8 cellular contexts compared by ENCODE assay signal in genomic region chr11:11148104-11148509, GRCh38.
DNase-seq lines count a peak whose midpoint lies in the region; ATAC-seq and TF ChIP-seq lines count a peak whose summit lies in the region.

No MANE protein-coding gene starts in this region.

- WGBS in testis, 2 donors, result 35 to 40% methylated on average over 5 of the region's 5 CpGs

- TF ChIP-seq CTCF in A673 (conservative IDR thresholded peaks at IDR 0.05; ENCODE audit: low read depth, low read length), result 0 out of 2 replicates have a peak, but pooled peaks have one; percentile 15
- no peak for TF ChIP-seq CTCF in MCF 10A (IDR thresholded peaks at IDR 0.05; ENCODE audit: unreplicated experiment)
- peak in 1 of 3 experiments; percentile 22 for TF ChIP-seq CTCF in testis (IDR thresholded peaks at IDR 0.05)
- no peak for TF ChIP-seq CTCF in glutamatergic neuron (IDR thresholded peaks at IDR 0.05; ENCODE audit: partially characterized antibody, unreplicated experiment)

- no peak for TF ChIP-seq POLR2A in testis (IDR thresholded peaks at IDR 0.05)

- ATAC-seq in HG03135 (IDR thresholded peaks at IDR 0.05; ENCODE audit: unreplicated experiment), result no peak

- DNase-seq in A673 (ENCODE audit: low spot score), result peak; percentile 14
- peak; percentile 50 for DNase-seq in MCF 10A (ENCODE audit: unreplicated experiment)
- peak; percentile 93 for DNase-seq in kidney tubule cell (ENCODE audit: low spot score)
- peak; percentile 83 for DNase-seq in testis
- DNase-seq in CD1c-positive myeloid dendritic cell (ENCODE audit: extremely low spot score), result no peak
- DNase-seq in glutamatergic neuron, result no peak

- intact Hi-C loops in A673 (cut with micrococcal nuclease; ENCODE audit: unreplicated experiment), result no loop called here
- intact Hi-C loops in MCF 10A (cut with micrococcal nuclease), result no loop called here
- intact Hi-C loops in testis (cut with DNase I; ENCODE audit: low total_unique reads), result no loop called here

- no peaks in the 10 kb centered on the region for H3K36me3 ChIP-seq in A673 (ENCODE audit: insufficient read depth, low read length, poor library complexity, severe bottlenecking)
- no peaks in the 10 kb centered on the region for H3K36me3 ChIP-seq in testis (ENCODE audit: low read depth, missing control alignments)

- H3K4me1 Mint-ChIP-seq in MCF 10A (ENCODE audit: insufficient read depth, unreplicated experiment) (no peaks in the 10 kb centered on the region), glutamatergic neuron (ENCODE audit: low read depth, unreplicated experiment) (no peaks in the 10 kb centered on the region)

- no peak overlapping the region for H3K27ac Mint-ChIP-seq in MCF 10A (ENCODE audit: low read depth, unreplicated experiment)
- H3K27ac Mint-ChIP-seq in glutamatergic neuron (ENCODE audit: unreplicated experiment), result no peak overlapping the region

- CTCF ChIA-PET in A673 (lab: Charles Lee) (interaction anchor here (0.6 to 0.9 kb wide), 2 partner anchors 112 to 214 kb away, joined by 3 to 4 read pairs; no protein-coding TSS in a partner anchor), MCF 10A (lab: Yijun Ruan, JAX) (interaction anchor here (0.8 to 1.6 kb wide), 2 partner anchors 15 to 22 kb away, joined by 3 to 5 read pairs; no protein-coding TSS in a partner anchor)

- H3K9me3 ChIP-seq in A673 (ENCODE audit: low read depth, low read length, poor library complexity, severe bottlenecking) (no peaks in the 10 kb centered on the region), testis (no peaks in the 10 kb centered on the region)

- no TSS peak for BruUV-seq in A673 (replicated peaks; lab: Mats Ljungman, UMichigan)
- BruUV-seq in MCF 10A (replicated peaks; lab: Mats Ljungman, UMichigan), result no TSS peak

- H3K36me3 Mint-ChIP-seq in MCF 10A (ENCODE audit: insufficient read depth, unreplicated experiment) (no peaks in the 10 kb centered on the region), glutamatergic neuron (ENCODE audit: unreplicated experiment) (no peaks in the 10 kb centered on the region)

- H3K27me3 Mint-ChIP-seq in MCF 10A (ENCODE audit: insufficient read depth, unreplicated experiment), result no peaks in the 10 kb centered on the region
- no peaks in the 10 kb centered on the region for H3K27me3 Mint-ChIP-seq in glutamatergic neuron (ENCODE audit: unreplicated experiment)

- H3K4me1 ChIP-seq in A673 (ENCODE audit: insufficient read depth, low read length, poor library complexity, severe bottlenecking) (no peaks in the 10 kb centered on the region), testis (peaks cover 8% of the 10 kb centered on the region)

- H3K27me3 ChIP-seq in A673 (replicated peaks; ENCODE audit: insufficient read depth, low read depth, low read length, poor library complexity) (no peaks in the 10 kb centered on the region), testis (no peaks in the 10 kb centered on the region)

- POLR2A ChIA-PET in A673 (lab: Charles Lee; ENCODE audit: low non-redundant PET) (no interaction called here), MCF 10A (lab: Yijun Ruan, JAX) (interaction anchor here (0.7 kb wide), 1 partner anchor 19 kb away, joined by 3 read pairs; no protein-coding TSS in a partner anchor)

- H3K4me3 ChIP-seq in A673 (ENCODE audit: low read depth, low read length, poor library complexity, severe bottlenecking) (no peak overlapping the region), testis (no peak overlapping the region)

- H3K4me3 Mint-ChIP-seq in MCF 10A (ENCODE audit: unreplicated experiment), result no peak overlapping the region
- H3K4me3 Mint-ChIP-seq in glutamatergic neuron (ENCODE audit: unreplicated experiment), result no peak overlapping the region

- no peak overlapping the region for H3K27ac ChIP-seq in A673 (ENCODE audit: low read depth, low read length, poor library complexity, severe bottlenecking)
- H3K27ac ChIP-seq in testis, result no peak overlapping the region

- TF ChIP-seq EP300 in Ishikawa (IDR thresholded peaks at IDR 0.05; ENCODE audit: borderline replicate concordance), result no peak

- no peaks in the 10 kb centered on the region for H3K9me3 Mint-ChIP-seq in MCF 10A (ENCODE audit: unreplicated experiment)
- H3K9me3 Mint-ChIP-seq in glutamatergic neuron (ENCODE audit: unreplicated experiment), result peaks cover 12% of the 10 kb centered on the region

- TF ChIP-seq RAD21 in Ishikawa (IDR thresholded peaks at IDR 0.05; ENCODE audit: low read depth), result peak; percentile 27; the same call in 1 of the 2 replicates

TF ChIP-seq in Ishikawa, 13 proteins besides CTCF, POLR2A, EP300 and RAD21:
- TF ChIP-seq REST (IDR thresholded peaks at IDR 0.05; ENCODE audit: low read depth), result no peak
- peak; percentile 34; the same call in 1 of the 2 replicates for TF ChIP-seq NFIC (IDR thresholded peaks at IDR 0.05)
- TF ChIP-seq ZBTB7A (IDR thresholded peaks at IDR 0.05; ENCODE audit: low read depth), result no peak
- TF ChIP-seq TEAD4 (IDR thresholded peaks at IDR 0.05), result peak; percentile 86

Comparison
In these comparisons a context has a peak if more than half of its experiments do, and no peak if none do; other contexts are left out.
1. DNase-seq: peak in A673 (single experiment), MCF 10A (single experiment), kidney tubule cell (single experiment) and testis (single experiment); none in CD1c-positive myeloid dendritic cell (single experiment) and glutamatergic neuron (single experiment).